ENCODE assay signal across 1 cellular context in genomic region chr11:47243454-47243853, GRCh38.
A peak's percentile ranks its signal among the peaks of the same experiment; 100 is the strongest.
TF ChIP-seq lines count a peak whose summit lies in the region.

No MANE protein-coding gene starts in this region.

TF ChIP-seq in liver, 16 proteins besides CTCF, POLR2A, EP300 and RAD21 (continued from another document):
- TF ChIP-seq ZBTB33 (IDR thresholded peaks at IDR 0.05) (peak; percentile 64), YY1 (IDR thresholded peaks at IDR 0.05) (peak; percentile 87), MAX (IDR thresholded peaks at IDR 0.05) (peak; percentile 92), FOXA1 (IDR thresholded peaks at IDR 0.05) (peak; percentile 98), FOXA2 (IDR thresholded peaks at IDR 0.05) (peak; percentile 99)
